In the genomic region with DNA sequence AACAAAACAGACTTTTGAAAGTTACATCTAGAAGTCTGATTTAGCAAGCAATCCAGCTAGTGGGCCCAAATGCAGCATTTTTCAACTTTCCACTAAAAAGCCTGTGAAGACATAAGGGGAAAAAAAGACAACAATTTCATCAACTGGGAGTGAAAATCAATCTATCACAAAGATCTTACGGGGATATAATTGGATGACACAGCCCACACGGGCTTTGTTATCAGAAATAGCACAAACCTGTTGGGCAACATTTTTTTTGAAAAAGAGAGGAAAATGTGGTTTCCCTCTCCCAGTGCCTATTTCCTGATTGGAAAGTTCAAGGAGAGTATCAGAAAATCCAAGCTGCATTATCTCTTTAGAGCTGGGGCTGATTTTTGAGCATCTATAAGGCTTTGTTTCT, we compare ENCODE assay signal across 21 cellular contexts.
DNase-seq lines count a peak whose midpoint lies in the region; ATAC-seq, FAIRE-seq and TF ChIP-seq lines count a peak whose summit lies in the region.
"Had no signal": no experiment of that assay in that cellular context is flagged by ENCODE, and none has a peak within 500 bp of the region (broad histone marks: within the 10 kb centered on the region; RNA-seq: fewer than 3 reads in every experiment).

No MANE protein-coding gene starts in this region.

- H3K4me2 ChIP-seq in OCI-LY7 (ENCODE audit: low read length) (peak overlapping the region; percentile 55), H1 (ENCODE audit: insufficient read depth in 1 of 2, low read depth in 2 of 2, low read length in 2 of 2) (no peak overlapping the region), parathyroid adenoma (ENCODE audit: low read length) (peak overlapping the region; percentile 21)
- H3K4me2 ChIP-seq: KMS-11 had no signal

- intact Hi-C loops in OCI-LY7 (cut with micrococcal nuclease; ENCODE audit: unreplicated experiment) (no loop called here), left colon (cut with DNase I, micrococcal nuclease) (no loop called here)

- H3K9me3 ChIP-seq in OCI-LY7 (ENCODE audit: low read length) (no peaks in the 10 kb centered on the region), H1 (ENCODE audit: insufficient read depth in 2 of 2, low read depth in 1 of 2, low read length in 1 of 2) (no peaks in the 10 kb centered on the region), parathyroid adenoma (ENCODE audit: control insufficient read depth, low read length) (no peaks in the 10 kb centered on the region)
- H3K9me3 ChIP-seq: BE2C had no signal

- no peak overlapping the region for H2BK120ac ChIP-seq in H1 (replicated peaks; ENCODE audit: low read depth, low read length)

- no peak overlapping the region for H3K4ac ChIP-seq in H1 (replicated peaks; ENCODE audit: insufficient read length, low read depth, low read length)

- H4K5ac ChIP-seq in H1 (ENCODE audit: insufficient read length, low read depth, low read length): no peak overlapping the region

- no peak overlapping the region for H3K56ac ChIP-seq in H1 (replicated peaks; ENCODE audit: insufficient read length, low read depth, low read length)

- no peaks in the 10 kb centered on the region for H3K79me2 ChIP-seq in OCI-LY7 (ENCODE audit: insufficient read depth, low read depth, low read length)
- H3K79me2 ChIP-seq in H1 (ENCODE audit: control insufficient read depth in 1 of 2, insufficient read depth in 2 of 2, low read length in 2 of 2): no peaks in the 10 kb centered on the region
- no peaks in the 10 kb centered on the region for H3K79me2 ChIP-seq in parathyroid adenoma

- H3K27me3 ChIP-seq in H1 (replicated peaks in 1 of 4; ENCODE audit: control insufficient read depth in 3 of 4, extremely low read depth in 1 of 4, insufficient read depth in 3 of 4, low read length in 3 of 4) (no peaks in the 10 kb centered on the region), parathyroid adenoma (ENCODE audit: control insufficient read depth, insufficient read depth, low read length) (no peaks in the 10 kb centered on the region)
- H3K27me3 ChIP-seq: BE2C had no signal

- H2BK12ac ChIP-seq in H1 (ENCODE audit: low read depth, low read length): no peak overlapping the region

- H4K8ac ChIP-seq in H1 (ENCODE audit: extremely low read depth, insufficient read depth, low read length): no peak overlapping the region

- no peak for TF ChIP-seq POLR2A in H1 (IDR thresholded peaks at IDR 0.05; ENCODE audit: control extremely low read depth in 1 of 2, low read depth in 2 of 2, low read length in 2 of 2)

- H3K9ac ChIP-seq in H1 (replicated peaks in 1 of 4; ENCODE audit: extremely low read depth in 1 of 4, low read depth in 3 of 4, low read length in 3 of 4) (no peak overlapping the region), parathyroid adenoma (no peak overlapping the region)
- H3K9ac ChIP-seq: KMS-11 had no signal

- WGBS in H1 (ENCODE audit: extremely low coverage in 1 of 2, insufficient coverage in 1 of 2, insufficient read length in 1 of 2, insufficient replicate concordance in 2 of 2, low coverage in 1 of 2, low lambda C conversion rate in 2 of 2, missing lambda C conversion rate in 1 of 2), 2 experiments: 73% methylated on average over 2 of the region's 2 CpGs; no CpG with 5 or more reads in 1 of the 2 experiments

- no peak overlapping the region for H2BK5ac ChIP-seq in H1 (ENCODE audit: low read depth, low read length)

- no peaks in the 10 kb centered on the region for H3K9me2 ChIP-seq in OCI-LY7 (ENCODE audit: insufficient read depth, low read length)

- TF ChIP-seq CTCF in OCI-LY7 (conservative IDR thresholded peaks at IDR 0.05; ENCODE audit: low read length) (no peak), H1 (IDR thresholded peaks at IDR 0.05; ENCODE audit: control extremely low read depth in 1 of 3, insufficient read depth in 1 of 3, low read depth in 1 of 3, low read length in 3 of 3) (no peak), parathyroid adenoma (IDR thresholded peaks at IDR 0.05) (no peak)

- no peak overlapping the region for H3K23ac ChIP-seq in H1 (ENCODE audit: insufficient read length)

- H2BK15ac ChIP-seq in H1 (ENCODE audit: low read length): no peak overlapping the region

- TF ChIP-seq RAD21 in H1 (IDR thresholded peaks at IDR 0.05 in 1 of 2, conservative IDR thresholded peaks at IDR 0.05 in 1 of 2; ENCODE audit: low read depth in 2 of 2, low read length in 2 of 2): no peak

- H3K18ac ChIP-seq in H1 (ENCODE audit: extremely low read depth, low read length): no peak overlapping the region

- H3K14ac ChIP-seq in H1 (ENCODE audit: insufficient read length): no peak overlapping the region

- H2AFZ ChIP-seq in OCI-LY7 (ENCODE audit: low read length): peak overlapping the region; percentile 69
- H2AFZ ChIP-seq in H1 (ENCODE audit: low read length): no peak overlapping the region
- no peak overlapping the region for H2AFZ ChIP-seq in parathyroid adenoma

- ATAC-seq in GM18867 (IDR thresholded peaks at IDR 0.05; ENCODE audit: unreplicated experiment): no peak
- ATAC-seq in left colon: no peak
- ATAC-seq: SK-N-SH treated with all-trans-retinoic acid at 6 μM for 48 hours, T-cell had no signal

- no peak for TF ChIP-seq EP300 in H1 (IDR thresholded peaks at IDR 0.05; ENCODE audit: borderline replicate concordance in 1 of 2, low read depth in 2 of 2, low read length in 2 of 2)

- H3K79me1 ChIP-seq in H1 (ENCODE audit: low read depth, low read length): no peaks in the 10 kb centered on the region

- no peaks in the 10 kb centered on the region for H3K36me3 ChIP-seq in OCI-LY7 (ENCODE audit: insufficient read depth, low read length)
- no peaks in the 10 kb centered on the region for H3K36me3 ChIP-seq in H1 (ENCODE audit: control insufficient read depth in 2 of 4, insufficient read depth in 4 of 4, low read length in 3 of 4)
- H3K36me3 ChIP-seq in parathyroid adenoma (ENCODE audit: control insufficient read depth, insufficient read depth, low read length): no peaks in the 10 kb centered on the region
- H3K36me3 ChIP-seq: BE2C had no signal

- H3K4me3 ChIP-seq in OCI-LY7 (ENCODE audit: low read depth, low read length, poor library complexity, severe bottlenecking) (no peak overlapping the region), H1 (ENCODE audit: extremely low read depth in 1 of 4, insufficient read depth in 2 of 4, low read depth in 3 of 4, low read length in 4 of 4) (no peak overlapping the region), parathyroid adenoma (ENCODE audit: low read depth, low read length) (no peak overlapping the region)

- POLR2A ChIA-PET in OCI-LY7 (lab: Charles Lee) (interaction anchor here (0.7 to 4.1 kb wide), 5 partner anchors 9 to 416 kb away, joined by 3 to 35 read pairs (median 4); no protein-coding TSS in a partner anchor), H1 (lab: Charles Lee; ENCODE audit: partially characterized antibody) (no interaction called here)

- BruUV-seq in OCI-LY7 (replicated peaks; lab: Mats Ljungman, UMichigan): no TSS peak

- H4K20me1 ChIP-seq in OCI-LY7 (ENCODE audit: insufficient read depth, low read length) (no peaks in the 10 kb centered on the region), H1 (replicated peaks in 1 of 2; ENCODE audit: control insufficient read depth in 1 of 2, insufficient read depth in 2 of 2, low read length in 2 of 2) (no peaks in the 10 kb centered on the region)

- H4K91ac ChIP-seq in H1 (replicated peaks; ENCODE audit: insufficient read length, low read length): no peak overlapping the region

- peak; percentile 83 for FAIRE-seq in GM19239 (lab: Jason Lieb, UNC)
- FAIRE-seq in H1 (lab: Jason Lieb, UNC): peak; percentile 28
- no peak for FAIRE-seq in RCC 7860 (lab: Jason Lieb, UNC)
- FAIRE-seq: A204.1, HTR-8/SVneo had no signal

- no peak overlapping the region for H2BK20ac ChIP-seq in H1 (ENCODE audit: low read length)

- no peak overlapping the region for H2AK5ac ChIP-seq in H1 (ENCODE audit: low read depth, low read length)

- no peaks in the 10 kb centered on the region; the same call in 1 of the 2 replicates for H3K23me2 ChIP-seq in H1 (ENCODE audit: low read depth, low read length)

- DNase-seq in GM19239 (ENCODE audit: insufficient read length, low spot score) (no peak), OCI-LY7 (ENCODE audit: low spot score) (no peak), H1 (ENCODE audit: low read depth in 1 of 2, low spot score in 2 of 2) (no peak), RCC 7860 (ENCODE audit: low spot score) (no peak), left colon (no peak)
- DNase-seq in stimulated activated CD4-positive, alpha-beta T cell treated with anti-CD3 and anti-CD28 coated beads, Interleukin-15, amount 100 ng/mL, for 24 hours: no peak
- DNase-seq: BE2C, DMS79 treated with DMSO at 0.1 percent for 48 hours, H7, IMR-90, NCI-H1694 treated with DMSO at 0.1 percent for 48 hours, NCI-H2081 treated with DMSO at 0.1 percent for 48 hours, NCI-H446 treated with DMSO at 0.1 percent for 48 hours, NCI-H526 treated with DMSO at 0.1 percent for 48 hours, T-cell had no signal

- no peak overlapping the region for H3K27ac ChIP-seq in OCI-LY7 (ENCODE audit: low read depth, low read length, poor library complexity, severe bottlenecking)
- no peak overlapping the region for H3K27ac ChIP-seq in H1 (ENCODE audit: low read depth, low read length)
- H3K27ac ChIP-seq in parathyroid adenoma: no peak overlapping the region
- H3K27ac ChIP-seq: KMS-11 had no signal

- CTCF ChIA-PET in OCI-LY7 (lab: Charles Lee; ENCODE audit: unreplicated experiment): no interaction called here
- CTCF ChIA-PET in H1 (lab: Charles Lee; ENCODE audit: partially characterized antibody): interaction anchor here (0.9 to 1.6 kb wide), 3 partner anchors 11 to 271 kb away, joined by 3 to 4 read pairs (median 4); no protein-coding TSS in a partner anchor

- H3K4me1 ChIP-seq in OCI-LY7 (ENCODE audit: insufficient read depth, low read length, poor library complexity, severe bottlenecking): peaks cover 51% of the 10 kb centered on the region
- H3K4me1 ChIP-seq in H1 (replicated peaks in 1 of 4; ENCODE audit: control insufficient read depth in 3 of 4, insufficient read depth in 4 of 4, low read length in 3 of 4): peaks cover 4 to 16% (median 7%) of the 10 kb centered on the region in 4 experiments; a peak in 6 of 7 replicates
- peaks cover 6% of the 10 kb centered on the region for H3K4me1 ChIP-seq in parathyroid adenoma
- H3K4me1 ChIP-seq: BE2C had no signal

TF ChIP-seq in H1, 55 proteins besides CTCF, POLR2A, EP300 and RAD21 (continues in another document):
- TF ChIP-seq KDM4A (IDR thresholded peaks at IDR 0.05; ENCODE audit: low read depth, low read length, severe bottlenecking) (no peak), POLR2AphosphoS5 (IDR thresholded peaks at IDR 0.05; ENCODE audit: low read depth, low read length) (no peak), BRCA1 (IDR thresholded peaks at IDR 0.05; ENCODE audit: low read depth, low read length) (no peak), SIN3A (conservative IDR thresholded peaks at IDR 0.05 in 1 of 2, IDR thresholded peaks at IDR 0.05 in 1 of 2; ENCODE audit: low read depth in 1 of 2, low read length in 2 of 2) (no peak), YY1 (IDR thresholded peaks at IDR 0.05; ENCODE audit: low read depth, low read length) (no peak)

Comparison
In these comparisons a context has a peak if more than half of its experiments do, and no peak if none do; other contexts are left out.
1. H3K4me2 ChIP-seq: peak in OCI-LY7 (single experiment) and parathyroid adenoma (single experiment); none in H1 (0 of 2).